In genomic region chr16:48385272-48385953, GRCh38 we compare ENCODE assay signal across 1 cellular context.
TF ChIP-seq lines count a peak whose summit lies in the region.

A gene with protein sequence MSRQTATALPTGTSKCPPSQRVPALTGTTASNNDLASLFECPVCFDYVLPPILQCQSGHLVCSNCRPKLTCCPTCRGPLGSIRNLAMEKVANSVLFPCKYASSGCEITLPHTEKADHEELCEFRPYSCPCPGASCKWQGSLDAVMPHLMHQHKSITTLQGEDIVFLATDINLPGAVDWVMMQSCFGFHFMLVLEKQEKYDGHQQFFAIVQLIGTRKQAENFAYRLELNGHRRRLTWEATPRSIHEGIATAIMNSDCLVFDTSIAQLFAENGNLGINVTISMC (minus strand): TSS chr16:48385413. CDS start chr16:48362428, 22,985 bp downstream.

TF ChIP-seq in HepG2, 621 proteins besides CTCF, POLR2A, EP300 and RAD21 (continued from another document and continues in another):
- TF ChIP-seq ZNF512 (CRISPR knock-in tag; IDR thresholded peaks at IDR 0.05): no peak
- no peak; the same call in 1 of the 2 replicates for TF ChIP-seq SMYD3 (CRISPR knock-in tag; IDR thresholded peaks at IDR 0.05)
- TF ChIP-seq, protein P1, sequence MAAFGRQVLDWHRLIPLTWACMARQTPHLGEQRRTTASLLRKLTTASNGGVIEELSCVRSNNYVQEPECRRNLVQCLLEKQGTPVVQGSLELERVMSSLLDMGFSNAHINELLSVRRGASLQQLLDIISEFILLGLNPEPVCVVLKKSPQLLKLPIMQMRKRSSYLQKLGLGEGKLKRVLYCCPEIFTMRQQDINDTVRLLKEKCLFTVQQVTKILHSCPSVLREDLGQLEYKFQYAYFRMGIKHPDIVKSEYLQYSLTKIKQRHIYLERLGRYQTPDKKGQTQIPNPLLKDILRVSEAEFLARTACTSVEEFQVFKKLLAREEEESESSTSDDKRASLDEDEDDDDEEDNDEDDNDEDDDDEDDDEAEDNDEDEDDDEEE (CRISPR knock-in tag; IDR thresholded peaks at IDR 0.05): peak; percentile 77
- no peak for TF ChIP-seq ZKSCAN5 (CRISPR knock-in tag; IDR thresholded peaks at IDR 0.05)
- no peak for TF ChIP-seq ATF1 (CRISPR knock-in tag; IDR thresholded peaks at IDR 0.05)
- TF ChIP-seq IKZF1 (IDR thresholded peaks at IDR 0.05): no peak
- 0 out of 2 replicates have a peak, but pooled peaks have one; percentile 52 for TF ChIP-seq ZNF782 (CRISPR knock-in tag; IDR thresholded peaks at IDR 0.05; ENCODE audit: borderline replicate concordance)
- no peak for TF ChIP-seq TGIF2 (CRISPR knock-in tag; IDR thresholded peaks at IDR 0.05)
- no peak for TF ChIP-seq ZNF660 (CRISPR knock-in tag; IDR thresholded peaks at IDR 0.05; ENCODE audit: borderline replicate concordance, low read depth)
- TF ChIP-seq GZF1 (CRISPR knock-in tag; IDR thresholded peaks at IDR 0.05): no peak
- no peak for TF ChIP-seq HDAC6 (IDR thresholded peaks at IDR 0.05; ENCODE audit: low read depth, low read length)
- no peak for TF ChIP-seq ZNF792 (CRISPR knock-in tag; IDR thresholded peaks at IDR 0.05)
- TF ChIP-seq ZNF549 (CRISPR knock-in tag; IDR thresholded peaks at IDR 0.05): no peak
- TF ChIP-seq, protein P2, sequence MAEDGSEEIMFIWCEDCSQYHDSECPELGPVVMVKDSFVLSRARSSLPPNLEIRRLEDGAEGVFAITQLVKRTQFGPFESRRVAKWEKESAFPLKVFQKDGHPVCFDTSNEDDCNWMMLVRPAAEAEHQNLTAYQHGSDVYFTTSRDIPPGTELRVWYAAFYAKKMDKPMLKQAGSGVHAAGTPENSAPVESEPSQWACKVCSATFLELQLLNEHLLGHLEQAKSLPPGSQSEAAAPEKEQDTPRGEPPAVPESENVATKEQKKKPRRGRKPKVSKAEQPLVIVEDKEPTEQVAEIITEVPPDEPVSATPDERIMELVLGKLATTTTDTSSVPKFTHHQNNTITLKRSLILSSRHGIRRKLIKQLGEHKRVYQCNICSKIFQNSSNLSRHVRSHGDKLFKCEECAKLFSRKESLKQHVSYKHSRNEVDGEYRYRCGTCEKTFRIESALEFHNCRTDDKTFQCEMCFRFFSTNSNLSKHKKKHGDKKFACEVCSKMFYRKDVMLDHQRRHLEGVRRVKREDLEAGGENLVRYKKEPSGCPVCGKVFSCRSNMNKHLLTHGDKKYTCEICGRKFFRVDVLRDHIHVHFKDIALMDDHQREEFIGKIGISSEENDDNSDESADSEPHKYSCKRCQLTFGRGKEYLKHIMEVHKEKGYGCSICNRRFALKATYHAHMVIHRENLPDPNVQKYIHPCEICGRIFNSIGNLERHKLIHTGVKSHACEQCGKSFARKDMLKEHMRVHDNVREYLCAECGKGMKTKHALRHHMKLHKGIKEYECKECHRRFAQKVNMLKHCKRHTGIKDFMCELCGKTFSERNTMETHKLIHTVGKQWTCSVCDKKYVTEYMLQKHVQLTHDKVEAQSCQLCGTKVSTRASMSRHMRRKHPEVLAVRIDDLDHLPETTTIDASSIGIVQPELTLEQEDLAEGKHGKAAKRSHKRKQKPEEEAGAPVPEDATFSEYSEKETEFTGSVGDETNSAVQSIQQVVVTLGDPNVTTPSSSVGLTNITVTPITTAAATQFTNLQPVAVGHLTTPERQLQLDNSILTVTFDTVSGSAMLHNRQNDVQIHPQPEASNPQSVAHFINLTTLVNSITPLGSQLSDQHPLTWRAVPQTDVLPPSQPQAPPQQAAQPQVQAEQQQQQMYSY (CRISPR knock-in tag; IDR thresholded peaks at IDR 0.05): no peak
- peak; percentile 66; the same call in 1 of the 2 replicates for TF ChIP-seq ZNF329 (CRISPR knock-in tag; IDR thresholded peaks at IDR 0.05; ENCODE audit: low read depth)
- TF ChIP-seq MBD4 (IDR thresholded peaks at IDR 0.05; ENCODE audit: borderline replicate concordance, low read length): no peak
- TF ChIP-seq ZSCAN29 (CRISPR knock-in tag; conservative IDR thresholded peaks at IDR 0.05): no peak
- peak; percentile 94; the same call in 1 of the 2 replicates for TF ChIP-seq SAFB2 (CRISPR knock-in tag; IDR thresholded peaks at IDR 0.05; ENCODE audit: borderline replicate concordance, low read depth)
- no peak; the same call in 1 of the 2 replicates for TF ChIP-seq SATB2 (CRISPR knock-in tag; IDR thresholded peaks at IDR 0.05)
- TF ChIP-seq ZNF607 (CRISPR knock-in tag; IDR thresholded peaks at IDR 0.05; ENCODE audit: borderline replicate concordance): peak; percentile 98
- peak; percentile 90; the same call in 1 of the 2 replicates for TF ChIP-seq ZNF333 (CRISPR knock-in tag; IDR thresholded peaks at IDR 0.05; ENCODE audit: borderline replicate concordance)
- no peak for TF ChIP-seq GABPA (IDR thresholded peaks at IDR 0.05; ENCODE audit: low read depth, low read length)
- no peak for TF ChIP-seq GABPA (CRISPR knock-in tag; IDR thresholded peaks at IDR 0.05; ENCODE audit: low read depth)
- TF ChIP-seq ZBTB40 (IDR thresholded peaks at IDR 0.05): no peak
- peak; percentile 78 for TF ChIP-seq ZBTB40 (CRISPR knock-in tag; IDR thresholded peaks at IDR 0.05)
- TF ChIP-seq, protein P3, sequence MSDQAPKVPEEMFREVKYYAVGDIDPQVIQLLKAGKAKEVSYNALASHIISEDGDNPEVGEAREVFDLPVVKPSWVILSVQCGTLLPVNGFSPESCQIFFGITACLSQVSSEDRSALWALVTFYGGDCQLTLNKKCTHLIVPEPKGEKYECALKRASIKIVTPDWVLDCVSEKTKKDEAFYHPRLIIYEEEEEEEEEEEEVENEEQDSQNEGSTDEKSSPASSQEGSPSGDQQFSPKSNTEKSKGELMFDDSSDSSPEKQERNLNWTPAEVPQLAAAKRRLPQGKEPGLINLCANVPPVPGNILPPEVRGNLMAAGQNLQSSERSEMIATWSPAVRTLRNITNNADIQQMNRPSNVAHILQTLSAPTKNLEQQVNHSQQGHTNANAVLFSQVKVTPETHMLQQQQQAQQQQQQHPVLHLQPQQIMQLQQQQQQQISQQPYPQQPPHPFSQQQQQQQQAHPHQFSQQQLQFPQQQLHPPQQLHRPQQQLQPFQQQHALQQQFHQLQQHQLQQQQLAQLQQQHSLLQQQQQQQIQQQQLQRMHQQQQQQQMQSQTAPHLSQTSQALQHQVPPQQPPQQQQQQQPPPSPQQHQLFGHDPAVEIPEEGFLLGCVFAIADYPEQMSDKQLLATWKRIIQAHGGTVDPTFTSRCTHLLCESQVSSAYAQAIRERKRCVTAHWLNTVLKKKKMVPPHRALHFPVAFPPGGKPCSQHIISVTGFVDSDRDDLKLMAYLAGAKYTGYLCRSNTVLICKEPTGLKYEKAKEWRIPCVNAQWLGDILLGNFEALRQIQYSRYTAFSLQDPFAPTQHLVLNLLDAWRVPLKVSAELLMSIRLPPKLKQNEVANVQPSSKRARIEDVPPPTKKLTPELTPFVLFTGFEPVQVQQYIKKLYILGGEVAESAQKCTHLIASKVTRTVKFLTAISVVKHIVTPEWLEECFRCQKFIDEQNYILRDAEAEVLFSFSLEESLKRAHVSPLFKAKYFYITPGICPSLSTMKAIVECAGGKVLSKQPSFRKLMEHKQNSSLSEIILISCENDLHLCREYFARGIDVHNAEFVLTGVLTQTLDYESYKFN (CRISPR knock-in tag; conservative IDR thresholded peaks at IDR 0.05): no peak
- TF ChIP-seq PHF21A (CRISPR knock-in tag; IDR thresholded peaks at IDR 0.05): peak; percentile 41; the same call in 1 of the 2 replicates
- TF ChIP-seq ATF7-NPFF (CRISPR knock-in tag; IDR thresholded peaks at IDR 0.05; ENCODE audit: low read depth): no peak; the same call in 1 of the 2 replicates
- peak; percentile 87 for TF ChIP-seq MAX (IDR thresholded peaks at IDR 0.05)
- TF ChIP-seq NFATC3 (CRISPR knock-in tag; IDR thresholded peaks at IDR 0.05): no peak
- peak; percentile 87 for TF ChIP-seq ZNF280B (CRISPR knock-in tag; IDR thresholded peaks at IDR 0.05; ENCODE audit: borderline replicate concordance)
- no peak for TF ChIP-seq ZFP37 (CRISPR knock-in tag; IDR thresholded peaks at IDR 0.05; ENCODE audit: borderline replicate concordance)
- TF ChIP-seq, protein P4, sequence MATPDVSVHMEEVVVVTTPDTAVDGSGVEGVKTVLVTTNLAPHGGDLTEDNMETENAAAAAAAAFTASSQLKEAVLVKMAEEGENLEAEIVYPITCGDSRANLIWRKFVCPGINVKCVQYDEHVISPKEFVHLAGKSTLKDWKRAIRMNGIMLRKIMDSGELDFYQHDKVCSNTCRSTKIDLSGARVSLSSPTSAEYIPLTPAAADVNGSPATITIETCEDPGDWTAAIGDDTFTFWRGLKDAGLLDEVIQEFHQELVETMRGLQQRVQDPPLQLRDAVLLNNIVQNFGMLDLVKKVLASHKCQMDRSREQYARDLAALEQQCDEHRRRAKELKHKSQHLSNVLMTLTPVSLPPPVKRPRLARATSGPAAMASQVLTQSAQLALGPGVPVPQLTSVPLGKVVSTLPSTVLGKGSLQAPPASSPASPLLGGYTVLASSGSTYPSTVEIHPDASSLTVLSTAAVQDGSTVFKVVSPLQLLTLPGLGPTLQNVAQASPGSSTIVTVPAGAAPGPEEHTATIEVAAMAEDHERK (CRISPR knock-in tag; IDR thresholded peaks at IDR 0.05; ENCODE audit: low read depth): no peak
- TF ChIP-seq HES4 (CRISPR knock-in tag; IDR thresholded peaks at IDR 0.05; ENCODE audit: borderline replicate concordance): peak; percentile 72
- peak; percentile 43; the same call in 1 of the 2 replicates for TF ChIP-seq FOXO1 (CRISPR knock-in tag; IDR thresholded peaks at IDR 0.05)
- no peak for TF ChIP-seq ZBTB21 (CRISPR knock-in tag; IDR thresholded peaks at IDR 0.05)
